22 cellular contexts compared by ENCODE assay signal in genomic region chr3:127953636-127954035, GRCh38. TPM values are rescaled to one million over a fixed set of nuclear protein-coding genes. Genes with fewer than 3 reads are reported as not detected.
DNase-seq lines count a peak whose midpoint lies in the region; ATAC-seq and TF ChIP-seq lines count a peak whose summit lies in the region.
"Had no signal": no experiment of that assay in that cellular context is flagged by ENCODE, and none has a peak within 500 bp of the region (broad histone marks: within the 10 kb centered on the region; RNA-seq: fewer than 3 reads in every experiment).

No MANE protein-coding gene starts in this region.

- BruUV-seq in A673 (replicated peaks; lab: Mats Ljungman, UMichigan), result no TSS peak

- POLR2A ChIA-PET in RWPE1 (lab: Yijun Ruan, JAX; ENCODE audit: low non-redundant PET), result no interaction called here
- POLR2A ChIA-PET in A673 (lab: Charles Lee; ENCODE audit: low non-redundant PET), result no interaction called here

- H2AFZ ChIP-seq in trophoblast cell (ENCODE audit: insufficient read depth, low read length, poor library complexity), result no peak overlapping the region
- H2AFZ ChIP-seq: parathyroid adenoma had no signal

- H2BK12ac ChIP-seq in trophoblast cell (ENCODE audit: low read length), result no peak overlapping the region

- H3K27ac ChIP-seq in RWPE1 (no peak overlapping the region), trophoblast cell (ENCODE audit: low read depth, low read length) (no peak overlapping the region), A673 (ENCODE audit: low read depth, low read length, poor library complexity, severe bottlenecking) (no peak overlapping the region)
- H3K27ac ChIP-seq: esophagus muscularis mucosa, parathyroid adenoma, vagina had no signal

- no peak overlapping the region for H3K18ac ChIP-seq in trophoblast cell (ENCODE audit: low read length)

- H3K27me3 ChIP-seq in trophoblast cell (ENCODE audit: insufficient read depth, low read length), result no peaks in the 10 kb centered on the region
- H3K27me3 ChIP-seq in A673 (replicated peaks; ENCODE audit: insufficient read depth, low read depth, low read length, poor library complexity), result peaks cover 9% of the 10 kb centered on the region
- H3K27me3 ChIP-seq: esophagus muscularis mucosa, MG63, vagina had no signal

- H3K4me2 ChIP-seq in trophoblast cell (ENCODE audit: low read length), result no peak overlapping the region

- H2AK5ac ChIP-seq in trophoblast cell (ENCODE audit: low read length), result no peak overlapping the region

- TF ChIP-seq CTCF in RWPE1 (conservative IDR thresholded peaks at IDR 0.05; ENCODE audit: low read depth) (no peak), fibroblast of the aortic adventitia (IDR thresholded peaks at IDR 0.05; ENCODE audit: insufficient read depth, low read length) (no peak), A673 (conservative IDR thresholded peaks at IDR 0.05; ENCODE audit: low read depth, low read length) (no peak)

- no peak overlapping the region for H3K4me3 ChIP-seq in fibroblast of the aortic adventitia (ENCODE audit: low read depth, low read length)
- no peak overlapping the region for H3K4me3 ChIP-seq in trophoblast cell (ENCODE audit: low read depth, low read length)
- H3K4me3 ChIP-seq in A673 (ENCODE audit: low read depth, low read length, poor library complexity, severe bottlenecking), result no peak overlapping the region
- H3K4me3 ChIP-seq: esophagus muscularis mucosa, MG63, vagina had no signal

- intact Hi-C loops in A673 (cut with micrococcal nuclease; ENCODE audit: unreplicated experiment), result no loop called here

- no CpG with 5 or more reads among the region's 1 CpG for WGBS in trophoblast cell (ENCODE audit: extremely low coverage, insufficient coverage, insufficient read length)

- H2BK5ac ChIP-seq in trophoblast cell (ENCODE audit: low read depth, low read length, poor library complexity), result no peak overlapping the region

- H3K9ac ChIP-seq in trophoblast cell (ENCODE audit: low read length), result no peak overlapping the region
- H3K9ac ChIP-seq: parathyroid adenoma had no signal

- H2BK120ac ChIP-seq in trophoblast cell (ENCODE audit: insufficient read depth, low read length, poor library complexity), result no peak overlapping the region

- no peak for ATAC-seq in GM19324 (IDR thresholded peaks at IDR 0.05; ENCODE audit: low FRiP score, unreplicated experiment)
- ATAC-seq: left lobe of liver had no signal

- no peak overlapping the region for H4K91ac ChIP-seq in trophoblast cell (ENCODE audit: low read depth, low read length)

- H3K4me1 ChIP-seq in trophoblast cell (ENCODE audit: control insufficient read depth in 1 of 2, insufficient read depth in 2 of 2, low read length in 2 of 2) (no peaks in the 10 kb centered on the region), A673 (ENCODE audit: insufficient read depth, low read length, poor library complexity, severe bottlenecking) (no peaks in the 10 kb centered on the region)
- H3K4me1 ChIP-seq: parathyroid adenoma, vagina had no signal

- H3K23ac ChIP-seq in trophoblast cell (ENCODE audit: low read length), result no peak overlapping the region

- H3K79me2 ChIP-seq in trophoblast cell (ENCODE audit: control insufficient read depth, insufficient read depth, low read length, poor library complexity), result no peaks in the 10 kb centered on the region
- H3K79me2 ChIP-seq: parathyroid adenoma had no signal

- H3K9me3 ChIP-seq in trophoblast cell (ENCODE audit: insufficient read depth, low read depth, low read length) (no peaks in the 10 kb centered on the region), A673 (ENCODE audit: low read depth, low read length, poor library complexity, severe bottlenecking) (no peaks in the 10 kb centered on the region)
- H3K9me3 ChIP-seq: esophagus muscularis mucosa, MG63, vagina had no signal

- no peak overlapping the region for H4K12ac ChIP-seq in trophoblast cell (ENCODE audit: low read depth, low read length)

- H3K14ac ChIP-seq in trophoblast cell (ENCODE audit: low read length), result no peak overlapping the region

- DNase-seq in EH (ENCODE audit: low read depth) (peak; percentile 66), RWPE1 (ENCODE audit: low spot score) (peak; percentile 10), fibroblast of the aortic adventitia (ENCODE audit: low read depth) (peak; percentile 81), trophoblast cell (peak; percentile 42 to 95), NCI-H345 treated with DMSO at 0.1 percent for 48 hours (lab: John Stamatoyannopoulos, UW; ENCODE audit: unreplicated experiment) (no peak), A673 (ENCODE audit: low spot score) (no peak), NOMO-1 treated with dmso at 0.1 percent for 144 hours (lab: John Stamatoyannopoulos, UW; ENCODE audit: unreplicated experiment) (no peak)
- DNase-seq: activated CD4-positive, alpha-beta T cell treated with anti-CD3 and anti-CD28 coated beads for 48 hours; activated CD8-positive, alpha-beta memory T cell treated with anti-CD3 and anti-CD28 coated beads, Interleukin-2, amount 50 U/mL, for 48 hours; activated gamma-delta T cell treated with Interleukin-2 at 50 U/mL for 16 hours; aorta; COR-L47; NCI-H2081; NCI-H524 treated with DMSO at 0.1 percent for 48 hours; stimulated activated naive CD4-positive, alpha-beta T cell treated with Interleukin-2 at 50 U/mL for 16 hours had no signal

- no peaks in the 10 kb centered on the region for H3K79me1 ChIP-seq in trophoblast cell (ENCODE audit: low read length)

- CTCF ChIA-PET in RWPE1 (lab: Yijun Ruan, JAX) (no interaction called here), A673 (lab: Charles Lee) (no interaction called here)

- H4K8ac ChIP-seq in trophoblast cell (ENCODE audit: low read depth, low read length), result no peak overlapping the region

- no peak overlapping the region for H3K4ac ChIP-seq in trophoblast cell (ENCODE audit: low read depth, low read length)

- no peaks in the 10 kb centered on the region for H3K36me3 ChIP-seq in trophoblast cell (ENCODE audit: control insufficient read depth in 1 of 2, insufficient read depth in 2 of 2, low read length in 2 of 2)
- H3K36me3 ChIP-seq in A673 (ENCODE audit: insufficient read depth, low read length, poor library complexity, severe bottlenecking), result no peaks in the 10 kb centered on the region
- H3K36me3 ChIP-seq: esophagus muscularis mucosa, MG63, vagina had no signal

RNA-seq across cellular contexts. Expression of gene KBTBD12, which starts 38.6 kb away (rescaled TPM):
- total RNA-seq in fibroblast of the aortic adventitia (ENCODE audit: low replicate concordance) (under 0.01 TPM in 1 of 2 replicates, not detected in the other), A673 (2021) (not detected in 2 replicates)
- polyA plus RNA-seq in trophoblast cell (2013), result not detected in 2 replicates
- total RNA-seq: dermis microvascular lymphatic vessel endothelial cell, vagina had no signal

Comparison
In these comparisons a context has a peak if more than half of its experiments do, and no peak if none do; other contexts are left out.
1. DNase-seq: peak in EH (single experiment), RWPE1 (single experiment), fibroblast of the aortic adventitia (single experiment) and trophoblast cell (2 of 2); none in NCI-H345 treated with DMSO at 0.1 percent for 48 hours (single experiment), A673 (single experiment) and NOMO-1 treated with dmso at 0.1 percent for 144 hours (single experiment).